ENCODE assay signal across 1 cellular context in the genomic region with DNA sequence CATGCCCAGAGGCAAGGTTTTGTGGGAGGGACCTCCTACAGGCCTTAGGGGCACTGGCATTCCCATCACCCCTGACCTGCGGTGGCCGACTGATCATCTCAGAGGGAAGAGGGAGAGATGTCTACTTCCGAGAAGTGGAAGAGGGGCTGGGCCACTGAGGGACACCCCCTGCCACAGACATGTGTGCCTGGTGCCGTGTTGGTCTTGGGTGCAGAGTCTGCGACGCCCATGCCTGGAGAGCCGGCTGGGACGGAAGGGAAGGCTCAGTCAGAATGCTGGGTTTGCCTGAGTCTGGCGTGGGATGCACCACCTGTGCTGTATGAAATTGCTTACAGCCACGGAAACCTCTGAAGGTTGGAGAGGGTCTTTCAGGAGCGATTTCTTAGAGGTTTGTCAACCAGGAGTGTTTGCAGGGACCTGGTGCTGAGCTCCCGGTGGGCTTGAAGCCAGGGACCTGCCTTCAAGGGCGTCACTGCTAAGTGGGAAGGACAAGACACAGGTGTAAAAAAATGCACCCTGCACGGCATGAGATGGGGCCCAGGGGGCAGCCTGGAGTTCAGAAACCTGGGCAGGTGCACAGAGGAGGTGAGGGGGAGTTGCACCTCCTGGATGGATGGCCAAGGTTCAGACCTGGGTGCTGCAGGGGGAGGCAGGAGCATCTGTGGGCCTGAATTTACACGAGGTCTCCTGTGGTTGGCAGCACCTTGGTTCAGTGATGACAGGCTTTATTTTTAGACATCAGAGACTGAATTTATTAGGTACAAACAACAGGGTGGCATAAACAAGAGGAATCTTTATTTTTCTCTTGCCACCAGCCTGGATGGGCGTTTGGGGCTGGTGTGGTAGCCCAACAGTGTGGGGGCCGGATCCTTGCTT.
TF ChIP-seq lines count a peak whose summit lies in the region.

No MANE protein-coding gene starts in this region.

TF ChIP-seq in WTC11, 78 proteins besides CTCF, POLR2A, EP300 and RAD21 (continued from another document):
- TF ChIP-seq, protein P1, sequence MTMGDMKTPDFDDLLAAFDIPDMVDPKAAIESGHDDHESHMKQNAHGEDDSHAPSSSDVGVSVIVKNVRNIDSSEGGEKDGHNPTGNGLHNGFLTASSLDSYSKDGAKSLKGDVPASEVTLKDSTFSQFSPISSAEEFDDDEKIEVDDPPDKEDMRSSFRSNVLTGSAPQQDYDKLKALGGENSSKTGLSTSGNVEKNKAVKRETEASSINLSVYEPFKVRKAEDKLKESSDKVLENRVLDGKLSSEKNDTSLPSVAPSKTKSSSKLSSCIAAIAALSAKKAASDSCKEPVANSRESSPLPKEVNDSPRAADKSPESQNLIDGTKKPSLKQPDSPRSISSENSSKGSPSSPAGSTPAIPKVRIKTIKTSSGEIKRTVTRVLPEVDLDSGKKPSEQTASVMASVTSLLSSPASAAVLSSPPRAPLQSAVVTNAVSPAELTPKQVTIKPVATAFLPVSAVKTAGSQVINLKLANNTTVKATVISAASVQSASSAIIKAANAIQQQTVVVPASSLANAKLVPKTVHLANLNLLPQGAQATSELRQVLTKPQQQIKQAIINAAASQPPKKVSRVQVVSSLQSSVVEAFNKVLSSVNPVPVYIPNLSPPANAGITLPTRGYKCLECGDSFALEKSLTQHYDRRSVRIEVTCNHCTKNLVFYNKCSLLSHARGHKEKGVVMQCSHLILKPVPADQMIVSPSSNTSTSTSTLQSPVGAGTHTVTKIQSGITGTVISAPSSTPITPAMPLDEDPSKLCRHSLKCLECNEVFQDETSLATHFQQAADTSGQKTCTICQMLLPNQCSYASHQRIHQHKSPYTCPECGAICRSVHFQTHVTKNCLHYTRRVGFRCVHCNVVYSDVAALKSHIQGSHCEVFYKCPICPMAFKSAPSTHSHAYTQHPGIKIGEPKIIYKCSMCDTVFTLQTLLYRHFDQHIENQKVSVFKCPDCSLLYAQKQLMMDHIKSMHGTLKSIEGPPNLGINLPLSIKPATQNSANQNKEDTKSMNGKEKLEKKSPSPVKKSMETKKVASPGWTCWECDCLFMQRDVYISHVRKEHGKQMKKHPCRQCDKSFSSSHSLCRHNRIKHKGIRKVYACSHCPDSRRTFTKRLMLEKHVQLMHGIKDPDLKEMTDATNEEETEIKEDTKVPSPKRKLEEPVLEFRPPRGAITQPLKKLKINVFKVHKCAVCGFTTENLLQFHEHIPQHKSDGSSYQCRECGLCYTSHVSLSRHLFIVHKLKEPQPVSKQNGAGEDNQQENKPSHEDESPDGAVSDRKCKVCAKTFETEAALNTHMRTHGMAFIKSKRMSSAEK (CRISPR knock-in tag; IDR thresholded peaks at IDR 0.05; ENCODE audit: borderline replicate concordance): no peak
- no peak for TF ChIP-seq ZNF232 (CRISPR knock-in tag; IDR thresholded peaks at IDR 0.05)
